15 cellular contexts compared by ENCODE assay signal in genomic region chr5:10576121-10576789, GRCh38. TPM values are rescaled to one million over a fixed set of nuclear protein-coding genes. Genes with fewer than 3 reads are reported as not detected.
DNase-seq lines count a peak whose midpoint lies in the region; ATAC-seq, FAIRE-seq and TF ChIP-seq lines count a peak whose summit lies in the region.
"Had no signal": no experiment of that assay in that cellular context is flagged by ENCODE, and none has a peak within 500 bp of the region (broad histone marks: within the 10 kb centered on the region; RNA-seq: fewer than 3 reads in every experiment).

No MANE protein-coding gene starts in this region.

- H3K36me3 ChIP-seq in KMS-11 (ENCODE audit: insufficient read depth) (no peaks in the 10 kb centered on the region), small intestine (ENCODE audit: control insufficient read depth in 2 of 2, insufficient read depth in 2 of 2, low read length in 2 of 2) (no peaks in the 10 kb centered on the region)
- H3K36me3 ChIP-seq: esophagus muscularis mucosa, pancreas had no signal

- H3K79me2 ChIP-seq in KMS-11 (ENCODE audit: insufficient read depth, low read depth) = no peaks in the 10 kb centered on the region; the same call in 1 of the 2 replicates

- H3K27me3 Mint-ChIP-seq in activated naive CD4-positive, alpha-beta T cell treated with anti-CD3 and anti-CD28 coated beads, Interleukin-2, amount 10 ng/mL, durations not matched to agents 7 days and 5 days = no peaks in the 10 kb centered on the region
- no peaks in the 10 kb centered on the region for H3K27me3 Mint-ChIP-seq in stimulated activated memory B cell treated with anti-CD40 and anti-IgM and Interleukin-4, amounts not matched to agents 10 μg/mL and 1 μg/mL and 100 μg/mL, for 72 hours
- H3K27me3 Mint-ChIP-seq: activated CD8-positive, alpha-beta T cell treated with anti-CD3 and anti-CD28 coated beads for 36 hours; activated naive CD8-positive, alpha-beta T cell treated with anti-CD3 and anti-CD28 coated beads for 36 hours had no signal

- H3K9me3 Mint-ChIP-seq in activated naive CD4-positive, alpha-beta T cell treated with anti-CD3 and anti-CD28 coated beads, Interleukin-2, amount 10 ng/mL, durations not matched to agents 7 days and 5 days = no peaks in the 10 kb centered on the region
- H3K9me3 Mint-ChIP-seq in stimulated activated memory B cell treated with anti-CD40 and anti-IgM and Interleukin-4, amounts not matched to agents 10 μg/mL and 1 μg/mL and 100 μg/mL, for 72 hours = no peaks in the 10 kb centered on the region
- H3K9me3 Mint-ChIP-seq: activated CD8-positive, alpha-beta T cell treated with anti-CD3 and anti-CD28 coated beads for 36 hours; activated naive CD8-positive, alpha-beta T cell treated with anti-CD3 and anti-CD28 coated beads for 36 hours had no signal

- peak overlapping the region; percentile 33 for H3K27ac Mint-ChIP-seq in activated naive CD4-positive, alpha-beta T cell treated with anti-CD3 and anti-CD28 coated beads, Interleukin-2, amount 10 ng/mL, durations not matched to agents 7 days and 5 days
- peak overlapping the region; percentile 72 for H3K27ac Mint-ChIP-seq in stimulated activated memory B cell treated with anti-CD40 and anti-IgM and Interleukin-4, amounts not matched to agents 10 μg/mL and 1 μg/mL and 100 μg/mL, for 72 hours
- H3K27ac Mint-ChIP-seq: activated CD8-positive, alpha-beta T cell treated with anti-CD3 and anti-CD28 coated beads for 36 hours; activated naive CD8-positive, alpha-beta T cell treated with anti-CD3 and anti-CD28 coated beads for 36 hours had no signal

- no peak for ATAC-seq in stimulated activated memory B cell treated with anti-CD40 and anti-IgM and Interleukin-4, amounts not matched to agents 10 μg/mL and 1 μg/mL and 100 μg/mL, for 72 hours
- no peak for ATAC-seq in GM18868 (IDR thresholded peaks at IDR 0.05; ENCODE audit: unreplicated experiment)
- no peak for ATAC-seq in HG02973 (IDR thresholded peaks at IDR 0.05; ENCODE audit: unreplicated experiment)
- ATAC-seq: activated CD8-positive, alpha-beta T cell treated with anti-CD3 and anti-CD28 coated beads for 36 hours; pancreas had no signal

- no peak overlapping the region for H3K4me3 Mint-ChIP-seq in activated naive CD4-positive, alpha-beta T cell treated with anti-CD3 and anti-CD28 coated beads, Interleukin-2, amount 10 ng/mL, durations not matched to agents 7 days and 5 days
- H3K4me3 Mint-ChIP-seq in stimulated activated memory B cell treated with anti-CD40 and anti-IgM and Interleukin-4, amounts not matched to agents 10 μg/mL and 1 μg/mL and 100 μg/mL, for 72 hours = no peak overlapping the region
- H3K4me3 Mint-ChIP-seq: activated CD8-positive, alpha-beta T cell treated with anti-CD3 and anti-CD28 coated beads for 36 hours; activated naive CD8-positive, alpha-beta T cell treated with anti-CD3 and anti-CD28 coated beads for 36 hours had no signal

- CTCF ChIA-PET in activated naive CD4-positive, alpha-beta T cell treated with anti-CD3 and anti-CD28 coated beads, Interleukin-2, amount 10 ng/mL, durations not matched to agents 7 days and 5 days (lab: Charles Lee) = interaction anchor here (0.6 to 2.8 kb wide), 5 partner anchors 8 to 196 kb away, joined by 3 to 14 read pairs (median 3); no protein-coding TSS in a partner anchor

- no peak for FAIRE-seq in small intestine (lab: Jason Lieb, UNC)
- FAIRE-seq: pancreas had no signal

- WGBS in small intestine, 3 donors = 87 to 89% (median 87%) methylated on average over 7 of the region's 7 CpGs

- H3K36me3 Mint-ChIP-seq in activated naive CD4-positive, alpha-beta T cell treated with anti-CD3 and anti-CD28 coated beads, Interleukin-2, amount 10 ng/mL, durations not matched to agents 7 days and 5 days = no peaks in the 10 kb centered on the region
- peaks cover 41% of the 10 kb centered on the region for H3K36me3 Mint-ChIP-seq in stimulated activated memory B cell treated with anti-CD40 and anti-IgM and Interleukin-4, amounts not matched to agents 10 μg/mL and 1 μg/mL and 100 μg/mL, for 72 hours

- peak; percentile 19; the same call in 1 of the 2 replicates for TF ChIP-seq CTCF in KMS-11 (conservative IDR thresholded peaks at IDR 0.05; ENCODE audit: low read depth, low read length)

- H3K4me3 ChIP-seq in KMS-11 (IDR thresholded peaks at IDR 0.05; ENCODE audit: insufficient read depth, low read depth, low read length) (no peak overlapping the region), small intestine (ENCODE audit: low read depth in 1 of 2, low read length in 2 of 2) (no peak overlapping the region)
- H3K4me3 ChIP-seq: esophagus muscularis mucosa, pancreas had no signal

- H2AFZ ChIP-seq in KMS-11 (ENCODE audit: low read depth) = no peak overlapping the region

- DNase-seq in activated naive CD4-positive, alpha-beta T cell treated with anti-CD3 and anti-CD28 coated beads, Interleukin-2, amount 10 ng/mL, durations not matched to agents 7 days and 5 days = no peak
- DNase-seq in activated naive CD4-positive, alpha-beta T cell (lab: John Stamatoyannopoulos, UW) = no peak
- DNase-seq in activated CD8-positive, alpha-beta memory T cell treated with anti-CD3 and anti-CD28 coated beads, Interleukin-2, amount 50 U/mL, for 48 hours = peak; percentile 20
- DNase-seq in small intestine = no peak
- DNase-seq: activated CD8-positive, alpha-beta T cell treated with anti-CD3 and anti-CD28 coated beads for 36 hours; activated naive CD8-positive, alpha-beta T cell treated with anti-CD3 and anti-CD28 coated beads for 36 hours; cerebellar nuclear complex; NCI-H1694; NK-92 treated with Interleukin-12 subunit alpha and Interleukin-12 subunit beta, amount 100 ng/mL, for 24 hours; pancreas had no signal

- H3K9me3 ChIP-seq in small intestine (ENCODE audit: control insufficient read depth, low read depth) = no peaks in the 10 kb centered on the region
- H3K9me3 ChIP-seq: esophagus muscularis mucosa, pancreas had no signal

- peaks cover 24% of the 10 kb centered on the region for H3K4me1 Mint-ChIP-seq in activated naive CD4-positive, alpha-beta T cell treated with anti-CD3 and anti-CD28 coated beads, Interleukin-2, amount 10 ng/mL, durations not matched to agents 7 days and 5 days
- H3K4me1 Mint-ChIP-seq in stimulated activated memory B cell treated with anti-CD40 and anti-IgM and Interleukin-4, amounts not matched to agents 10 μg/mL and 1 μg/mL and 100 μg/mL, for 72 hours = peaks cover 81% of the 10 kb centered on the region

- H3K27ac ChIP-seq in KMS-11 = no peak overlapping the region
- H3K27ac ChIP-seq in small intestine (ENCODE audit: low read depth in 1 of 2, low read length in 1 of 2) = no peak overlapping the region
- H3K27ac ChIP-seq: esophagus muscularis mucosa, pancreas had no signal

- H4K20me1 ChIP-seq in KMS-11 (ENCODE audit: insufficient read depth) = no peaks in the 10 kb centered on the region

- H3K4me1 ChIP-seq in KMS-11 (ENCODE audit: low read depth, poor library complexity, severe bottlenecking) = peaks cover 29% of the 10 kb centered on the region
- H3K4me1 ChIP-seq in small intestine (ENCODE audit: control insufficient read depth in 2 of 2, insufficient read depth in 1 of 2, low read depth in 1 of 2, low read length in 1 of 2) = no peaks in the 10 kb centered on the region
- H3K4me1 ChIP-seq: pancreas had no signal

- no peak overlapping the region for H3K4me2 ChIP-seq in KMS-11

- no peaks in the 10 kb centered on the region for H3K27me3 ChIP-seq in KMS-11 (ENCODE audit: insufficient read depth, low read depth)
- no peaks in the 10 kb centered on the region for H3K27me3 ChIP-seq in small intestine (ENCODE audit: control insufficient read depth in 2 of 2, insufficient read depth in 2 of 2, low read length in 2 of 2)
- H3K27me3 ChIP-seq: esophagus muscularis mucosa, pancreas had no signal

- no peak overlapping the region for H3K9ac ChIP-seq in KMS-11

RNA-seq across cellular contexts. Expression of gene ANKRD33B, which starts 12.4 kb away (rescaled TPM):
- 1 to 10 TPM in 1 of 3 donors, under 1 TPM in 1, not detected in 1; 0.27 to 1.0 TPM for polyA plus RNA-seq in small intestine
